ENCODE assay signal across 1 cellular context in genomic region chr6:72619883-72620696, GRCh38.
TF ChIP-seq lines count a peak whose summit lies in the region.

No MANE protein-coding gene starts in this region.

TF ChIP-seq in HepG2, 621 proteins besides CTCF, POLR2A, EP300 and RAD21 (continued from another document):
- TF ChIP-seq TRAFD1 (CRISPR knock-in tag; IDR thresholded peaks at IDR 0.05; ENCODE audit: borderline replicate concordance) (no peak), NFIB (CRISPR knock-in tag; IDR thresholded peaks at IDR 0.05; ENCODE audit: borderline replicate concordance) (no peak), ZNF850 (CRISPR knock-in tag; conservative IDR thresholded peaks at IDR 0.05) (no peak), POLR2AphosphoS2 (IDR thresholded peaks at IDR 0.05; ENCODE audit: low read depth, low read length) (no peak), TRIM22 (IDR thresholded peaks at IDR 0.05) (no peak), ZNF30 (CRISPR knock-in tag; IDR thresholded peaks at IDR 0.05) (no peak)
